ENCODE assay signal across 20 cellular contexts in the genomic region with DNA sequence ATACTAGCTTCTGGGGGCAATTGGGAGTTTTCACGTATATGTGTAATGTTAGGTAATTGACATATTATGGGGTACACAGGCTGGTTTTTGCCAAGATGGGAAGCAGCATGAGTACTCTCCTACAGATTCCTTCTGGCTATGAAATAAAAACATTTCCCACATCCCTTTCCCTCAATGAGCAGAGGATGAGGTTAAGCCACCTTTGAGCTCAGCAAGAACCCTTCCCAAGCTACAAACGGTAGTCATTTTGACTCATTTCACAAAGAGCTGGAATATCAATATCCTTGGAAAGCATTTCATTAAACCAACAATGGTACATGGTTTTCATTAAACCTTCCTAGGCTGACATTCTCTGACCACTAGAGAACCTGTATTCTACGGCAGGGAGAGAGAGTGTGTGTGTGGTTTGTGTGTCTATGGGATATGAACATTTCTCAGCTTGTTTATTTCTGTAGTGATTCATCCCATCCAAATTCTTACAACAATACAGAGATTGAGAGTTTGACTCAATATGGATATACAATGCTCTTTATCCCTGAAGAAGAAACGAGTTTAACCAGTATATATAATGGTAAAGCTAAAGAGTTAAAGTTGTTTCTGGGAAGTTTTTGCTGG.
DNase-seq lines count a peak whose midpoint lies in the region; ATAC-seq, FAIRE-seq and TF ChIP-seq lines count a peak whose summit lies in the region.
"Had no signal": no experiment of that assay in that cellular context is flagged by ENCODE, and none has a peak within 500 bp of the region (broad histone marks: within the 10 kb centered on the region; RNA-seq: fewer than 3 reads in every experiment).

No MANE protein-coding gene starts in this region.

- H3K79me2 ChIP-seq in endothelial cell of umbilical vein (ENCODE audit: control insufficient read depth, insufficient read depth, low read length), result no peaks in the 10 kb centered on the region
- H3K79me2 ChIP-seq: hepatocyte had no signal

- peaks cover 9 to 12% of the 10 kb centered on the region in 2 experiments for H3K36me3 ChIP-seq in endothelial cell of umbilical vein (ENCODE audit: control insufficient read depth in 2 of 2, extremely low read depth in 1 of 2, insufficient read depth in 2 of 2, low read length in 2 of 2)
- H3K36me3 ChIP-seq: thoracic aorta had no signal

- TF ChIP-seq POLR2A in endothelial cell of umbilical vein (IDR thresholded peaks at IDR 0.05; ENCODE audit: low read depth, low read length), result no peak

- no peaks in the 10 kb centered on the region for H3K27me3 Mint-ChIP-seq in osteocyte (ENCODE audit: unreplicated experiment)
- H3K27me3 Mint-ChIP-seq: activated CD8-positive, alpha-beta memory T cell treated with anti-CD3 and anti-CD28 coated beads, Interleukin-2, amount 10 ng/mL, durations not matched to agents 7 days and 5 days; CD4-positive, alpha-beta T cell had no signal

- intact Hi-C loops in endothelial cell of umbilical vein (cut with micrococcal nuclease), result no loop called here

- H3K4me2 ChIP-seq in endothelial cell of umbilical vein (ENCODE audit: insufficient read depth, low read length), result no peak overlapping the region
- H3K4me2 ChIP-seq: hepatocyte had no signal

- BruUV-seq in endothelial cell of umbilical vein (replicated peaks; lab: Mats Ljungman, UMichigan), result no TSS peak

- CTCF ChIA-PET in endothelial cell of umbilical vein (lab: Charles Lee), result interaction anchor here (0.8 to 2.3 kb wide), 7 partner anchors 8 to 431 kb away, joined by 3 to 9 read pairs (median 3); no protein-coding TSS in a partner anchor

- dilution Hi-C loops in endothelial cell of umbilical vein (cut with MboI; ENCODE audit: extremely low pct_ligation_motif_present, low sequenced_read_pairs), result no loop called here

- POLR2A ChIA-PET in endothelial cell of umbilical vein (lab: Charles Lee), result no interaction called here

- peaks cover 3% of the 10 kb centered on the region for H3K36me3 Mint-ChIP-seq in osteocyte (ENCODE audit: unreplicated experiment)

- no peak overlapping the region for H3K4me3 Mint-ChIP-seq in osteocyte (ENCODE audit: unreplicated experiment)
- H3K4me3 Mint-ChIP-seq: activated CD8-positive, alpha-beta memory T cell treated with anti-CD3 and anti-CD28 coated beads, Interleukin-2, amount 10 ng/mL, durations not matched to agents 7 days and 5 days; CD4-positive, alpha-beta T cell had no signal

- peak; percentile 64 for DNase-seq in Daoy (ENCODE audit: low read depth)
- DNase-seq in RPMI7951 (ENCODE audit: low read depth), result peak; percentile 49
- peak; percentile 34 for DNase-seq in endothelial cell of umbilical vein (ENCODE audit: low read depth, low spot score)
- DNase-seq in osteocyte (ENCODE audit: extremely low spot score, unreplicated experiment), result no peak
- no peak for DNase-seq in NCI-H1436 treated with DMSO at 0.1 percent for 48 hours (lab: John Stamatoyannopoulos, UW)
- no peak for DNase-seq in NCI-H2029 (lab: John Stamatoyannopoulos, UW)
- DNase-seq: activated CD4-positive, CD25-positive, alpha-beta regulatory T cell; activated CD8-positive, alpha-beta memory T cell treated with anti-CD3 and anti-CD28 coated beads, Interleukin-2, amount 10 ng/mL, durations not matched to agents 7 days and 5 days; caudate nucleus; CD4-positive, alpha-beta T cell; GDM1; KG1; NCI-H1694 treated with DMSO at 0.1 percent for 48 hours; NCI-H524; posterior cingulate gyrus; stimulated activated CD8-positive, alpha-beta memory T cell treated with anti-CD3 and anti-CD28 coated beads, Interleukin-4, amount 100 ng/mL, for 48 hours had no signal

- H4K20me1 ChIP-seq in endothelial cell of umbilical vein (replicated peaks; ENCODE audit: control insufficient read depth, extremely low read depth, insufficient read depth, low read length), result no peaks in the 10 kb centered on the region

- no peak overlapping the region for H3K27ac ChIP-seq in endothelial cell of umbilical vein (ENCODE audit: insufficient read depth, low read depth, low read length)
- H3K27ac ChIP-seq: hepatocyte, thoracic aorta had no signal

- no peak overlapping the region for H3K9ac ChIP-seq in endothelial cell of umbilical vein (replicated peaks; ENCODE audit: extremely low read depth, insufficient read depth, low read length)

- H3K4me3 ChIP-seq in endothelial cell of umbilical vein (replicated peaks in 1 of 3; ENCODE audit: insufficient read depth in 1 of 3, low read depth in 1 of 3, low read length in 3 of 3), result no peak overlapping the region
- H3K4me3 ChIP-seq: hepatocyte, thoracic aorta had no signal

- peak; percentile 33 for FAIRE-seq in endothelial cell of umbilical vein (lab: Jason Lieb, UNC)

- TF ChIP-seq CTCF in endothelial cell of umbilical vein (IDR thresholded peaks at IDR 0.05; ENCODE audit: extremely low read depth in 1 of 2, insufficient read depth in 1 of 2, low read depth in 1 of 2, low read length in 2 of 2) (no peak), osteocyte (IDR thresholded peaks at IDR 0.05) (no peak)

- peaks cover 20% of the 10 kb centered on the region for H3K4me1 Mint-ChIP-seq in osteocyte (ENCODE audit: unreplicated experiment)
- H3K4me1 Mint-ChIP-seq: activated CD8-positive, alpha-beta memory T cell treated with anti-CD3 and anti-CD28 coated beads, Interleukin-2, amount 10 ng/mL, durations not matched to agents 7 days and 5 days had no signal

- no peaks in the 10 kb centered on the region for H3K9me3 Mint-ChIP-seq in osteocyte (ENCODE audit: unreplicated experiment)
- H3K9me3 Mint-ChIP-seq: CD4-positive, alpha-beta T cell had no signal

- no peaks in the 10 kb centered on the region for H3K4me1 ChIP-seq in endothelial cell of umbilical vein (ENCODE audit: control insufficient read depth, extremely low read depth, insufficient read depth, low read length)

- no peak overlapping the region for H2AFZ ChIP-seq in endothelial cell of umbilical vein (ENCODE audit: low read depth, low read length)
- H2AFZ ChIP-seq: hepatocyte had no signal

- no peaks in the 10 kb centered on the region for H3K9me3 ChIP-seq in endothelial cell of umbilical vein (replicated peaks; ENCODE audit: control insufficient read depth, insufficient read depth, low read length)
- H3K9me3 ChIP-seq: thoracic aorta had no signal

- no peak for ATAC-seq in GM21367 (IDR thresholded peaks at IDR 0.05; ENCODE audit: unreplicated experiment)
- no peak for ATAC-seq in GM18520 (IDR thresholded peaks at IDR 0.05; ENCODE audit: unreplicated experiment)
- ATAC-seq: activated CD8-positive, alpha-beta memory T cell treated with anti-CD3 and anti-CD28 coated beads, Interleukin-2, amount 10 ng/mL, durations not matched to agents 7 days and 5 days had no signal

- no peaks in the 10 kb centered on the region for H3K9me1 ChIP-seq in endothelial cell of umbilical vein (replicated peaks; ENCODE audit: control insufficient read depth, extremely low read depth, insufficient read depth, low read length)

- H3K27ac Mint-ChIP-seq in osteocyte (ENCODE audit: unreplicated experiment), result peak overlapping the region; percentile 64
- H3K27ac Mint-ChIP-seq: activated CD8-positive, alpha-beta memory T cell treated with anti-CD3 and anti-CD28 coated beads, Interleukin-2, amount 10 ng/mL, durations not matched to agents 7 days and 5 days; CD4-positive, alpha-beta T cell had no signal

- H3K27me3 ChIP-seq in endothelial cell of umbilical vein (ENCODE audit: control insufficient read depth in 2 of 2, insufficient read depth in 2 of 2, low read length in 2 of 2), result no peaks in the 10 kb centered on the region
- H3K27me3 ChIP-seq: hepatocyte had no signal

TF ChIP-seq in endothelial cell of umbilical vein, 7 proteins besides CTCF, POLR2A, EP300 and RAD21:
- TF ChIP-seq MYC (IDR thresholded peaks at IDR 0.05; ENCODE audit: low read depth, low read length), result no peak
- TF ChIP-seq FOS (IDR thresholded peaks at IDR 0.05; ENCODE audit: borderline replicate concordance, insufficient read depth, low read length), result peak; percentile 30

Comparison
In these comparisons a context has a peak if more than half of its experiments do, and no peak if none do; other contexts are left out.
1. DNase-seq: peak in Daoy (single experiment), RPMI7951 (single experiment) and endothelial cell of umbilical vein (single experiment); none in osteocyte (single experiment), NCI-H1436 treated with DMSO at 0.1 percent for 48 hours (single experiment) and NCI-H2029 (single experiment).